Comparison of ENCODE assay signal across 35 cellular contexts in the genomic region with DNA sequence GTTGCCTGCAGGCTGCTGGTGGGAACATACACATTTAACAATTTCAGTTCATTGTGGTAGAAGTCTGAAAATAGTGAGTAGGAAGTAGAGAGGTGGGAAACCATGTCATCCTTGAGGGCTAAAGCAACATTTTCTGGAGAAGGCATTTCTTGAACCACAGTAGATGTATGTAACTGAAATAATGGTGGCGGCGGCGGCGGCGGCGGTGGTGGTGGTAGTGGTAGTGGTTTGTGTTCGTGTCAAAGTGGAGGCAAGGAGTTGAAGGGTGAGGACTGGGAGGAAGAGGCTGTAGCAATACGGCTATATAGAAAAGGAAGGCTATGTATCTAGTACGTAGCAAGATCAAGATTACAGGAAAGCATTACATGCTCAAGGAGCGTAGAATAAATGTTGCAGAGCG.
"Had no signal": no experiment of that assay in that cellular context is flagged by ENCODE, and none has a peak within 500 bp of the region (broad histone marks: within the 10 kb centered on the region; RNA-seq: fewer than 3 reads in every experiment).

No MANE protein-coding gene starts in this region.

- H3K4me2 ChIP-seq: KMS-11 had no signal

- H3K27ac ChIP-seq: KMS-11 had no signal

- H3K4me3 ChIP-seq: MG63 had no signal

- H3K36me3 ChIP-seq: MG63 had no signal

- H3K9ac ChIP-seq: KMS-11 had no signal

- H3K27me3 ChIP-seq: MG63 had no signal

- H3K9me3 ChIP-seq: MG63 had no signal

- DNase-seq: Karpas-422, Kasumi-1, KG1, MG63, MM.1S, MV-4-11, NCI-H1048, NCI-H1092, NCI-H1092 treated with DMSO at 0.1 percent for 48 hours, NCI-H1105, NCI-H1105 treated with DMSO at 0.1 percent for 48 hours, NCI-H1417, NCI-H1417 treated with DMSO at 0.1 percent for 48 hours, NCI-H1436, NCI-H1436 treated with DMSO at 0.1 percent for 48 hours, NCI-H146, NCI-H1694, NCI-H1694 treated with DMSO at 0.1 percent for 48 hours, NCI-H187, NCI-H187 treated with DMSO at 0.1 percent for 48 hours, NCI-H1930, NCI-H2029, NCI-H2029 treated with DMSO at 0.1 percent for 48 hours, NCI-H2081, NCI-H2081 treated with DMSO at 0.1 percent for 48 hours, NCI-H2107, NCI-H2171, NCI-H2171 treated with DMSO at 0.1 percent for 48 hours, NCI-H2227 treated with DMSO at 0.1 percent for 48 hours, NCI-H226, NCI-H345, NCI-H446, NCI-H446 treated with DMSO at 0.1 percent for 48 hours, NCI-H510A had no signal
